Comparison of ENCODE assay signal across 1 cellular context in genomic region chr20:58967652-58968429, GRCh38.
A peak's percentile ranks its signal among the peaks of the same experiment; 100 is the strongest.
TF ChIP-seq lines count a peak whose summit lies in the region.

No MANE protein-coding gene starts in this region.

TF ChIP-seq in HepG2, 621 proteins besides CTCF, POLR2A, EP300 and RAD21 (continues in another document):
- TF ChIP-seq ZNF407 (CRISPR knock-in tag; IDR thresholded peaks at IDR 0.05; ENCODE audit: not compliant biosample characterization) (no peak), DBP (CRISPR knock-in tag; IDR thresholded peaks at IDR 0.05; ENCODE audit: not compliant biosample characterization) (no peak), ZSCAN29 (CRISPR knock-in tag; conservative IDR thresholded peaks at IDR 0.05) (no peak), ZNF12 (CRISPR knock-in tag; IDR thresholded peaks at IDR 0.05) (no peak), DNMT1 (CRISPR knock-in tag; IDR thresholded peaks at IDR 0.05) (no peak), HMGXB4 (CRISPR knock-in tag; IDR thresholded peaks at IDR 0.05; ENCODE audit: borderline replicate concordance in 1 of 2, low read depth in 1 of 2) (no peak), BRCA1 (CRISPR knock-in tag; IDR thresholded peaks at IDR 0.05) (no peak), CEBPG (CRISPR knock-in tag; IDR thresholded peaks at IDR 0.05) (no peak), ZNF576 (CRISPR knock-in tag; IDR thresholded peaks at IDR 0.05) (no peak), HNF4A (CRISPR knock-in tag; IDR thresholded peaks at IDR 0.05) (0 out of 2 replicates have a peak, but pooled peaks have one; percentile 5), ZNF782 (CRISPR knock-in tag; IDR thresholded peaks at IDR 0.05; ENCODE audit: borderline replicate concordance) (no peak), KDM5B (CRISPR knock-in tag; IDR thresholded peaks at IDR 0.05; ENCODE audit: borderline replicate concordance) (0 out of 2 replicates have a peak, but pooled peaks have one; percentile 45), ZHX1 (CRISPR knock-in tag; IDR thresholded peaks at IDR 0.05; ENCODE audit: low read depth) (no peak), E2F2 (CRISPR knock-in tag; IDR thresholded peaks at IDR 0.05; ENCODE audit: borderline replicate concordance) (no peak), ZNF263 (CRISPR knock-in tag; IDR thresholded peaks at IDR 0.05) (peak; percentile 86), ZNF414 (CRISPR knock-in tag; IDR thresholded peaks at IDR 0.05) (peak; percentile 52; the same call in 1 of the 2 replicates), ZNF562 (CRISPR knock-in tag; IDR thresholded peaks at IDR 0.05; ENCODE audit: borderline replicate concordance) (no peak), IKZF4 (CRISPR knock-in tag; IDR thresholded peaks at IDR 0.05; ENCODE audit: borderline replicate concordance, low read depth, not compliant biosample characterization) (no peak), ZNF577 (CRISPR knock-in tag; IDR thresholded peaks at IDR 0.05; ENCODE audit: borderline replicate concordance, low read depth) (no peak), ZEB1 (IDR thresholded peaks at IDR 0.05; ENCODE audit: insufficient replicate concordance, low read depth) (peak; percentile 23), JUND (CRISPR knock-in tag; IDR thresholded peaks at IDR 0.05) (peak; percentile 11; the same call in 1 of the 2 replicates), IKZF5 (CRISPR knock-in tag; IDR thresholded peaks at IDR 0.05) (no peak), SMARCE1 (IDR thresholded peaks at IDR 0.05; ENCODE audit: borderline replicate concordance) (no peak), ZMYM3 (CRISPR knock-in tag; IDR thresholded peaks at IDR 0.05) (peak; percentile 39; the same call in 1 of the 2 replicates), ZNF451 (CRISPR knock-in tag; IDR thresholded peaks at IDR 0.05) (0 out of 2 replicates have a peak, but pooled peaks have one; percentile 41), ZNF768 (CRISPR knock-in tag; IDR thresholded peaks at IDR 0.05) (peak; percentile 65; the same call in 1 of the 2 replicates), SIN3A (IDR thresholded peaks at IDR 0.05; ENCODE audit: borderline replicate concordance, low read depth, low read length) (no peak), KLF6 (CRISPR knock-in tag; IDR thresholded peaks at IDR 0.05) (no peak), NR2F1 (CRISPR knock-in tag; IDR thresholded peaks at IDR 0.05) (no peak), ATF5 (CRISPR knock-in tag; IDR thresholded peaks at IDR 0.05; ENCODE audit: low read depth) (no peak), FOXJ3 (CRISPR knock-in tag; IDR thresholded peaks at IDR 0.05; ENCODE audit: borderline replicate concordance) (no peak), CEBPZ (IDR thresholded peaks at IDR 0.05; ENCODE audit: low read length) (no peak), CBX2 (IDR thresholded peaks at IDR 0.05; ENCODE audit: low read depth, low read length) (no peak), CBX2 (CRISPR knock-in tag; IDR thresholded peaks at IDR 0.05; ENCODE audit: low read depth) (peak; percentile 25; the same call in 1 of the 2 replicates)
